ENCODE assay signal across 8 cellular contexts in the genomic region with DNA sequence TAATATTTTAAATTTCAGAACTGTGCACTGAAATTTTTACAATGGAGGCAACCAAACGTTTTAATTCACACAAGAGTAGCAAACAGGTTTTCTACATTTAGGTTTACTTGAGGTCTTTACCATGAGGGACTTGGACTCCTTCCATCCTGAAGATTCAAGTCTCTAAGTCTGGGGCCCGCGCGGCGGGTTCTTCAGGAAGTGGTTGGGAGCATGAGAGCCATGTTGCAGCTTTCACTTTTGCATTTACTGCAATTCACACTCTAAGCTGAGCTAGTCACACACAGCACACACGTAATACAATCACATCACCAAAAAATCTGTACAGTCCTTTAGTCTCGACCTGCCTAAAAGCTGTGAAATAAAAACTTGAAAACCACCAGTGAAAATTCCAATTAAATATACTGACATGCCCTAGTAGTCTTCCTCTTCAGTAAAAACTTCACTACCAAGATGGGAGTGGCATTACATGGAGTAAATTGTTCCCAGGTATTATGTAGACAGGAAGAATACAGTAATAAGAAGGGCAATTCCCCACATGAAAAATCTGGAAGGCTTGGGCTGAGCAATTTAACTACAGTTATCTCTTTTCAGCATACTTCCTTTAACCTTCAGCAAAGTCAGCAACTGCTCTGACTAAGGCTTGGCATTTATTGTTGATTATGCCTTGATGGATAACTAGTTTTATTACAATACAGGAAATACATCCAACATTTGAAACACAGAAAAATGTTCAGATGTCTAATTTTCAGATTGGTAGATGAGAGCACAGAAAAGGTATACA.
DNase-seq lines count a peak whose midpoint lies in the region; ATAC-seq, FAIRE-seq and TF ChIP-seq lines count a peak whose summit lies in the region.

No MANE protein-coding gene starts in this region.

- no peak for TF ChIP-seq CTCF in C4-2B (conservative IDR thresholded peaks at IDR 0.05)
- TF ChIP-seq CTCF in Peyer's patch (IDR thresholded peaks at IDR 0.05): no peak
- TF ChIP-seq CTCF in adrenal gland (IDR thresholded peaks at IDR 0.05): no peak
- no peak for TF ChIP-seq CTCF in keratinocyte (optimal IDR thresholded peaks at IDR 0.05 in 1 of 3, IDR thresholded peaks at IDR 0.05 in 1 of 3, conservative IDR thresholded peaks at IDR 0.05 in 1 of 3; ENCODE audit: extremely low read depth in 1 of 3, insufficient read depth in 2 of 3, low read length in 3 of 3)
- TF ChIP-seq CTCF in suprapubic skin (IDR thresholded peaks at IDR 0.05): no peak

- no peak for TF ChIP-seq POLR2A in Peyer's patch (IDR thresholded peaks at IDR 0.05)
- TF ChIP-seq POLR2A in adrenal gland (IDR thresholded peaks at IDR 0.05): no peak
- no peak for TF ChIP-seq POLR2A in suprapubic skin (IDR thresholded peaks at IDR 0.05)

- H3K27ac ChIP-seq in C4-2B: peak overlapping the region; percentile 67; the same call in 1 of the 2 replicates
- peak overlapping the region; percentile 76 to 87 (median 82) for H3K27ac ChIP-seq in Peyer's patch
- H3K27ac ChIP-seq in adrenal gland: peak overlapping the region in 2 of 5 donors; percentile 33 to 63
- peak overlapping the region; percentile 91 for H3K27ac ChIP-seq in keratinocyte (ENCODE audit: control insufficient read depth, insufficient read depth, low read length)
- H3K27ac ChIP-seq in suprapubic skin: peak overlapping the region; percentile 87

- no peak overlapping the region for H2AFZ ChIP-seq in keratinocyte (ENCODE audit: control insufficient read depth, low read length)

- no peaks in the 10 kb centered on the region for H4K20me1 ChIP-seq in keratinocyte (ENCODE audit: control insufficient read depth, extremely low read depth, insufficient read depth, low read length)

- DNase-seq in Peyer's patch (peak; percentile 50 to 83 (median 67)), adrenal gland (peak in 4 of 7 donors; percentile 28 to 53 (median 30)), keratinocyte (ENCODE audit: low read depth, low spot score) (no peak), suprapubic skin (ENCODE audit: low spot score in 2 of 2) (no peak)

- H3K9me3 ChIP-seq in Peyer's patch: no peaks in the 10 kb centered on the region
- H3K9me3 ChIP-seq in adrenal gland (replicated peaks in 1 of 3): no peaks in the 10 kb centered on the region
- H3K9me3 ChIP-seq in keratinocyte (ENCODE audit: control insufficient read depth, low read depth, low read length): no peaks in the 10 kb centered on the region
- H3K9me3 ChIP-seq in suprapubic skin: no peaks in the 10 kb centered on the region

- peaks cover 74% of the 10 kb centered on the region for H3K79me2 ChIP-seq in keratinocyte (ENCODE audit: control insufficient read depth, insufficient read depth, low read length)

- WGBS in adrenal gland, 4 donors: 41 to 58% (median 50%) methylated on average over 6 to 7 of the region's 7 CpGs
- 27% methylated on average over 7 of the region's 7 CpGs for WGBS in suprapubic skin

- TF ChIP-seq EP300 in suprapubic skin (IDR thresholded peaks at IDR 0.05): no peak

- no peaks in the 10 kb centered on the region for H3K36me3 ChIP-seq in Peyer's patch
- no peaks in the 10 kb centered on the region for H3K36me3 ChIP-seq in adrenal gland (replicated peaks in 1 of 2)
- H3K36me3 ChIP-seq in keratinocyte (ENCODE audit: control insufficient read depth in 2 of 2, extremely low read depth in 1 of 2, insufficient read depth in 2 of 2, low read length in 2 of 2): peaks cover 1 to 10% of the 10 kb centered on the region in 2 experiments
- no peaks in the 10 kb centered on the region for H3K36me3 ChIP-seq in suprapubic skin

- dilution Hi-C loops in keratinocyte (cut with MboI; ENCODE audit: extremely low pct_ligation_motif_present, low sequenced_read_pairs): no loop called here

- H3K9ac ChIP-seq in keratinocyte (ENCODE audit: control insufficient read depth, extremely low read depth, insufficient read depth, low read length): peak overlapping the region; percentile 87

- H3K27me3 ChIP-seq in Peyer's patch (no peaks in the 10 kb centered on the region), adrenal gland (peaks cover 3% of the 10 kb centered on the region), keratinocyte (ENCODE audit: control insufficient read depth, extremely low read depth, insufficient read depth, low read length) (no peaks in the 10 kb centered on the region), suprapubic skin (no peaks in the 10 kb centered on the region)

- H3K4me2 ChIP-seq in keratinocyte (ENCODE audit: control insufficient read depth, extremely low read depth, insufficient read depth, low read depth, low read length): peak overlapping the region; percentile 85

- H3K4me1 ChIP-seq in Peyer's patch: peaks cover 0 to 7% (median 0%) of the 10 kb centered on the region in 4 donors
- peaks cover 0 to 6% of the 10 kb centered on the region in 2 donors for H3K4me1 ChIP-seq in adrenal gland (replicated peaks in 1 of 2)
- H3K4me1 ChIP-seq in keratinocyte (ENCODE audit: control insufficient read depth, extremely low read depth, insufficient read depth, low read length): peaks cover 45% of the 10 kb centered on the region
- peaks cover 32% of the 10 kb centered on the region for H3K4me1 ChIP-seq in suprapubic skin

- intact Hi-C loops in adrenal gland (cut with DNase I): loop anchor here in 1 of 2 donors (10.0 kb wide), 1 partner anchor 257 kb away; no protein-coding TSS in a partner anchor

- no peaks in the 10 kb centered on the region for H3K9me1 ChIP-seq in keratinocyte (ENCODE audit: control insufficient read depth, extremely low read depth, insufficient read depth, low read length)

- H3K4me3 ChIP-seq in Peyer's patch (peak overlapping the region in 3 of 4 donors; percentile 12 to 55 (median 53)), adrenal gland (no peak overlapping the region), keratinocyte (ENCODE audit: control insufficient read depth in 2 of 3, extremely low read depth in 1 of 3, insufficient read depth in 2 of 3, low read depth in 1 of 3, low read length in 3 of 3) (peak overlapping the region; percentile 61 to 82 (median 78)), suprapubic skin (peak overlapping the region; percentile 49)

- FAIRE-seq in keratinocyte (lab: Jason Lieb, UNC): peak; percentile 80

- peak; percentile 51 for ATAC-seq in GM21786 (IDR thresholded peaks at IDR 0.05; ENCODE audit: unreplicated experiment)
- ATAC-seq in HG03135 (IDR thresholded peaks at IDR 0.05; ENCODE audit: unreplicated experiment): no peak
- no peak for ATAC-seq in GM21619 (IDR thresholded peaks at IDR 0.05; ENCODE audit: unreplicated experiment)

Comparison
In these comparisons a context has a peak if more than half of its experiments do, and no peak if none do; other contexts are left out.
1. DNase-seq: peak in Peyer's patch (3 of 3) and adrenal gland (4 of 7); none in keratinocyte (single experiment) and suprapubic skin (0 of 2).
2. H3K4me3 ChIP-seq: peak in Peyer's patch (3 of 4), keratinocyte (3 of 3) and suprapubic skin (single experiment); none in adrenal gland (0 of 4).